In the genomic region with DNA sequence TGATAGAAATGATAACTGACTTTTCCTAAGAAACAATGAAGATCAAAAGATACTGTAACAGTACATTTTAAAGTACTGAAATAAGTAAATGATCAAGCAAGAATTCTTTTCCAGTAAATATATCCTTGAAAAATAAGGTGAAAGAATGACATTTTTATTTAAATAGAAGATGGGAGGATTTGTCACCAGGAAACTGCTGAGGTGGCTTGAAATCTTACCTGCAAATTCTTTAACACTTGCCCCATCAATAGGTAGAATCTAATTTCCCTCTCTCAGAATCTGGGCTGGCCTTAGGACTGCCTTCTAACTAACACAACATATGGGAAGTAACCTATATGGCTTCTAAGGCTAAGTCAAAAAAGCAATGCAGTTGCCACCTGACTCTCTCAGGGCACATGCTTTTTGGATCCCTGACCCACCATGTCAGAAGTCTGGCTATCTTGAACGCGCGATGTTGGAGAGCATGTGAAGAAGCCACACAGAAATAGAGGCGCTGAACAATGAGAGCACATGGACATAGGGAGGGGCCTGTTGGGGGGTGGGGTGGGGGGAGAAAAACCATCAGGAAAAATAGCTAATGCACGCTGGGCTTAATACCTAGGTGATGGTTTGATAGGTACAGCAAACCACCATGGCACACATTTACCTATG, we compare ENCODE assay signal across 25 cellular contexts. TPM values are rescaled to one million over a fixed set of nuclear protein-coding genes. Genes with fewer than 3 reads are reported as not detected.
"Had no signal": no experiment of that assay in that cellular context is flagged by ENCODE, and none has a peak within 500 bp of the region (broad histone marks: within the 10 kb centered on the region; RNA-seq: fewer than 3 reads in every experiment).

No MANE protein-coding gene starts in this region.

- H3K9me3 ChIP-seq: colonic mucosa, ovary, prostate gland, thoracic aorta, vagina had no signal

- H3K4me3 Mint-ChIP-seq: activated B cell treated with CpG ODN at 0.5 μM for 24 hours; activated CD4-positive, alpha-beta T cell treated with anti-CD3 and anti-CD28 coated beads for 36 hours; activated naive CD8-positive, alpha-beta T cell treated with anti-CD3 and anti-CD28 coated beads for 36 hours; endodermal cell; natural killer cell treated with Interleukin-12 subunit alpha and Interleukin-12 subunit beta and Interleukin-15 and Interleukin-18, amount 100 ng/mL, for 72 hours; type B pancreatic cell had no signal

- DNase-seq: activated B cell treated with CpG ODN at 0.5 μM for 24 hours; activated CD4-positive, alpha-beta T cell treated with anti-CD3 and anti-CD28 coated beads for 36 hours; activated CD4-positive, alpha-beta T cell treated with anti-CD3 and anti-CD28 coated beads, Interleukin-2, amount 50 U/mL, for 4 hours; activated CD8-positive, alpha-beta memory T cell treated with anti-CD3 and anti-CD28 coated beads for 24 hours; activated naive CD4-positive, alpha-beta T cell treated with Interleukin-2 at 50 U/mL for 16 hours; activated naive CD8-positive, alpha-beta T cell treated with anti-CD3 and anti-CD28 coated beads for 36 hours; activated T-cell treated with anti-CD3 and anti-CD28 coated beads, Interleukin-2, amount 50 U/mL, for 48 hours; colonic mucosa; endodermal cell; mammary epithelial cell; ovary; stimulated activated CD4-positive, alpha-beta T cell treated with anti-CD3 and anti-CD28 coated beads, Interleukin-15, amount 100 ng/mL, for 24 hours; stimulated activated CD8-positive, alpha-beta memory T cell treated with anti-CD3 and anti-CD28 coated beads, Interleukin-4, amount 100 ng/mL, for 48 hours; stimulated activated naive CD4-positive, alpha-beta T cell; T-helper 1 cell; T-helper 9 cell had no signal

- H3K27ac ChIP-seq: colonic mucosa, left lung, ovary, thoracic aorta, vagina had no signal

- H3K27me3 Mint-ChIP-seq: activated B cell treated with CpG ODN at 0.5 μM for 24 hours; activated CD4-positive, alpha-beta T cell treated with anti-CD3 and anti-CD28 coated beads for 36 hours; activated naive CD8-positive, alpha-beta T cell treated with anti-CD3 and anti-CD28 coated beads for 36 hours; type B pancreatic cell had no signal

- H3K4me3 ChIP-seq: colonic mucosa, left lung, ovary, prostate gland, skin epidermis, thoracic aorta, vagina had no signal

- H3K36me3 ChIP-seq: colonic mucosa, left lung, ovary, prostate gland, thoracic aorta, vagina had no signal

- H3K36me3 Mint-ChIP-seq: activated naive CD8-positive, alpha-beta T cell treated with anti-CD3 and anti-CD28 coated beads for 36 hours; natural killer cell treated with Interleukin-12 subunit alpha and Interleukin-12 subunit beta and Interleukin-15 and Interleukin-18, amount 100 ng/mL, for 72 hours; type B pancreatic cell had no signal

- H3K4me1 Mint-ChIP-seq: activated B cell treated with CpG ODN at 0.5 μM for 24 hours; activated naive CD8-positive, alpha-beta T cell treated with anti-CD3 and anti-CD28 coated beads for 36 hours; endodermal cell had no signal

- ATAC-seq: activated CD4-positive, alpha-beta T cell treated with anti-CD3 and anti-CD28 coated beads for 36 hours; left lung; natural killer cell treated with Interleukin-12 subunit alpha and Interleukin-12 subunit beta and Interleukin-15 and Interleukin-18, amount 100 ng/mL, for 72 hours had no signal

- H3K9me3 Mint-ChIP-seq: activated B cell treated with CpG ODN at 0.5 μM for 24 hours; activated naive CD8-positive, alpha-beta T cell treated with anti-CD3 and anti-CD28 coated beads for 36 hours; natural killer cell treated with Interleukin-12 subunit alpha and Interleukin-12 subunit beta and Interleukin-15 and Interleukin-18, amount 100 ng/mL, for 72 hours; type B pancreatic cell had no signal

- H3K27ac Mint-ChIP-seq: activated B cell treated with CpG ODN at 0.5 μM for 24 hours; activated naive CD8-positive, alpha-beta T cell treated with anti-CD3 and anti-CD28 coated beads for 36 hours; endodermal cell had no signal

- H3K27me3 ChIP-seq: colonic mucosa, left lung, ovary, vagina had no signal

- H3K4me1 ChIP-seq: colonic mucosa, left lung, vagina had no signal

RNA-seq across cellular contexts. Expression of a gene that starts 11.5 kb away (rescaled TPM):
- total RNA-seq: astrocyte, kidney epithelial cell, thoracic aorta had no signal
